13 cellular contexts compared by ENCODE assay signal in genomic region chr5:2658421-2658820, GRCh38.
"Had no signal": no experiment of that assay in that cellular context is flagged by ENCODE, and none has a peak within 500 bp of the region (broad histone marks: within the 10 kb centered on the region; RNA-seq: fewer than 3 reads in every experiment).

No MANE protein-coding gene starts in this region.

- H3K4me1 ChIP-seq: heart right ventricle, left lung, stomach had no signal

- H3K4me1 Mint-ChIP-seq: activated CD4-positive, alpha-beta T cell treated with anti-CD3 and anti-CD28 coated beads for 36 hours had no signal

- H3K27ac ChIP-seq: heart right ventricle, left lung, stomach, VCaP had no signal

- H3K4me3 Mint-ChIP-seq: activated CD4-positive, alpha-beta T cell treated with anti-CD3 and anti-CD28 coated beads for 36 hours; activated naive CD4-positive, alpha-beta T cell treated with anti-CD3 and anti-CD28 coated beads for 36 hours; nephron had no signal

- H3K27ac Mint-ChIP-seq: activated CD4-positive, alpha-beta T cell treated with anti-CD3 and anti-CD28 coated beads for 36 hours; activated naive CD4-positive, alpha-beta T cell treated with anti-CD3 and anti-CD28 coated beads for 36 hours; nephron had no signal

- DNase-seq: activated CD4-positive, alpha-beta T cell treated with anti-CD3 and anti-CD28 coated beads for 36 hours; activated naive CD4-positive, alpha-beta T cell treated with anti-CD3 and anti-CD28 coated beads for 36 hours; central memory CD4-positive, alpha-beta T cell; effector memory CD4-positive, alpha-beta T cell; erythroblast; heart right ventricle; left lung; mesenchymal stem cell; small intestine; stomach; T-helper 1 cell had no signal

- ATAC-seq: activated CD4-positive, alpha-beta T cell treated with anti-CD3 and anti-CD28 coated beads for 36 hours; heart right ventricle; left lung had no signal

- H3K36me3 ChIP-seq: heart right ventricle, left lung, stomach had no signal

- H3K9me3 ChIP-seq: heart right ventricle, left lung, stomach had no signal

- H3K4me3 ChIP-seq: heart right ventricle, left lung, stomach had no signal

- H3K9me3 Mint-ChIP-seq: nephron had no signal
